8 cellular contexts compared by ENCODE assay signal in the genomic region with DNA sequence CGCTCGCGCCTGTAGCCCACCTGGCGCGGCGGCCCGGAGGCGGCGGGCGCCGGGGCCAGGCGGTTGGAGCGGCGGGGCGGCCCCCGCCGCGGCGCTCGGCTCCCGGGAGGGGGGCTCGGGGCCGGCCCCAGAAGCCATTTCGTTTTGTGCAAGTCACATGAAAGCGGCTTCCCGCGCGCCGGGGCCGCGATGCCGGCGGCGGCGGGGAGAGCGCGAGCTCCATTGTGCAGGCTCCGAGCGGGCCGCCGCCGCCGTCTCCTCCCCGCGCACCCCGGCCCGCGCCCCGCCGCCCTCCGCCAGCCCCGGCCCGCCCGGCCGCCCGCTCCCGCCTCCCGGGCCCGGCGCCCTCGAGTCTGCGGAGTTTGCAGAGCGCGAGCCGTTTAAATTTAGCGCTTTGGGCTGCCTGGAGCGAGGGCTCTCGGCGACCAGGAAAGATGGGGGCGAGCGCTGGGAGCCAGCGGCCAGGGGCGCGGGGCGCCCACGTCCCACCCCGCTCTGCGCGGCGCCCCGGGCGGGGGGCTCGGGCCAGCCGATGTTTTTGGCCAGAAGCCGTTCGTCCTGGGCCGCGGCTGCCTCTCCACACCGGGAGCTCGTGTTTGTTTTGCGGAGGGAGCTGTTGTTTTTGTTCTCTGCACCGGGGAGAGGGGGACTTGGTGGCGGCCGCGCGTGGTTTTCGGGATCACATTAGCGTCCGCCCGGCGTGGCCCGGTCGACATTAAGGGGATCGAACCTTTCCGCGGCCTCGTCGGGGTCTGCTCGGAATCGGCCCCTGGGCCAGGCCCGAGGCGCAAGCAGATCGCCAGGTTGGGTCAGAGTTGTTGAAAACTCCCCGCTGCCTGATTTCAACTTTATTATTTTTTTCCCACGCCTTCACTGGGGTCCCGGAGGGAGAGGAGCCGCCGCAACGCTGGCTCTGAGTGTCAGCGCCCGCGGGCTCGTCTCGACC. TPM values are rescaled to one million over a fixed set of nuclear protein-coding genes. Genes with fewer than 3 reads are reported as not detected.
DNase-seq lines count a peak whose midpoint lies in the region; ATAC-seq and TF ChIP-seq lines count a peak whose summit lies in the region.

No MANE protein-coding gene starts in this region.

- CTCF ChIA-PET in HEK293T (lab: Yijun Ruan, JAX): no interaction called here

- 0 to 1% methylated on average over 47 to 124 of the region's 124 CpGs for WGBS in endodermal cell (ENCODE audit: insufficient coverage in 1 of 2, insufficient read length in 1 of 2), 2 experiments
- 1% methylated on average over 82 to 92 of the region's 124 CpGs for WGBS in mesodermal cell (ENCODE audit: insufficient coverage in 2 of 2), 2 experiments
- WGBS in thyroid gland, 2 donors: 0 to 1% methylated on average over 26 to 50 of the region's 124 CpGs

- no peaks in the 10 kb centered on the region for H3K36me3 Mint-ChIP-seq in endodermal cell (ENCODE audit: low read depth)

- peak overlapping the region; percentile 84 for H3K27ac Mint-ChIP-seq in endodermal cell

- H3K4me3 Mint-ChIP-seq in endodermal cell: peak overlapping the region; percentile 79

- intact Hi-C loops in thyroid gland (cut with DNase I): loop anchor here (10.0 kb wide), 1 partner anchor 88 kb away; no protein-coding TSS in a partner anchor

- DNase-seq in BE2C (peak; percentile 52), HEK293T (ENCODE audit: extremely low spot score) (peak; percentile 57), endodermal cell (peak; percentile 82), thyroid gland (peak; percentile 47 to 48), SW480 (ENCODE audit: low spot score) (no peak)

- no peak for TF ChIP-seq POLR2A in thyroid gland (IDR thresholded peaks at IDR 0.05)

- H3K36me3 ChIP-seq in BE2C (peaks cover 3% of the 10 kb centered on the region; the same call in 1 of the 2 replicates), endodermal cell (ENCODE audit: control insufficient read depth, insufficient read depth, low read length) (no peaks in the 10 kb centered on the region), mesodermal cell (ENCODE audit: control insufficient read depth, insufficient read depth, low read length) (no peaks in the 10 kb centered on the region), thyroid gland (no peaks in the 10 kb centered on the region)

- ATAC-seq in GM19455 (IDR thresholded peaks at IDR 0.05; ENCODE audit: unreplicated experiment): no peak

- POLR2A ChIA-PET in HEK293T (lab: Yijun Ruan, JAX): interaction anchor here (1.4 kb wide), 1 partner anchor 43 kb away, joined by 5 read pairs; no protein-coding TSS in a partner anchor

- no peaks in the 10 kb centered on the region for H3K4me1 ChIP-seq in BE2C
- peaks cover 4% of the 10 kb centered on the region for H3K4me1 ChIP-seq in endodermal cell (ENCODE audit: control insufficient read depth, insufficient read depth, low read length)
- H3K4me1 ChIP-seq in mesodermal cell (ENCODE audit: control insufficient read depth, insufficient read depth, low read length, poor library complexity, severe bottlenecking): peaks cover 11% of the 10 kb centered on the region
- H3K4me1 ChIP-seq in thyroid gland: peaks cover 25 to 40% of the 10 kb centered on the region in 2 donors

- H3K4me1 Mint-ChIP-seq in endodermal cell: peaks cover 5% of the 10 kb centered on the region

- no peak for TF ChIP-seq CTCF in BE2C (IDR thresholded peaks at IDR 0.05; ENCODE audit: low read depth, low read length)
- no peak for TF ChIP-seq CTCF in WI38 (IDR thresholded peaks at IDR 0.05; ENCODE audit: low read depth, low read length)
- TF ChIP-seq CTCF in endodermal cell (conservative IDR thresholded peaks at IDR 0.05): no peak
- TF ChIP-seq CTCF in thyroid gland (IDR thresholded peaks at IDR 0.05): no peak

- H3K9me3 ChIP-seq in BE2C (no peaks in the 10 kb centered on the region), endodermal cell (ENCODE audit: control insufficient read depth, low read length) (no peaks in the 10 kb centered on the region), mesodermal cell (ENCODE audit: control insufficient read depth, low read length) (peaks cover 12% of the 10 kb centered on the region), thyroid gland (no peaks in the 10 kb centered on the region)

- peaks cover 27% of the 10 kb centered on the region for H3K27me3 Mint-ChIP-seq in endodermal cell (ENCODE audit: insufficient read depth)

- no peaks in the 10 kb centered on the region for H3K27me3 ChIP-seq in BE2C
- peaks cover 18% of the 10 kb centered on the region for H3K27me3 ChIP-seq in endodermal cell (ENCODE audit: control insufficient read depth, insufficient read depth, low read length, poor library complexity, severe bottlenecking)
- H3K27me3 ChIP-seq in thyroid gland: no peaks in the 10 kb centered on the region

- H3K4me3 ChIP-seq in BE2C (ENCODE audit: low read depth, low read length): peak overlapping the region; percentile 71
- peak overlapping the region; percentile 62 for H3K4me3 ChIP-seq in WI38 (ENCODE audit: low read depth, low read length)
- peak overlapping the region; percentile 86 for H3K4me3 ChIP-seq in endodermal cell (ENCODE audit: low read length)
- H3K4me3 ChIP-seq in mesodermal cell (ENCODE audit: extremely low read depth, insufficient read depth, low read length, poor library complexity, severe bottlenecking): peak overlapping the region; percentile 62
- peak overlapping the region; percentile 27 to 60 (median 39) for H3K4me3 ChIP-seq in thyroid gland (replicated peaks in 1 of 3)

- H3K9ac ChIP-seq in endodermal cell (ENCODE audit: extremely low read depth, low read length, poor library complexity, severe bottlenecking): peak overlapping the region; percentile 66

- no peaks in the 10 kb centered on the region for H3K9me3 Mint-ChIP-seq in endodermal cell

- H3K27ac ChIP-seq in endodermal cell (ENCODE audit: low read depth, low read length): peak overlapping the region; percentile 83
- peak overlapping the region; percentile 53 for H3K27ac ChIP-seq in mesodermal cell (ENCODE audit: low read depth, low read length, severe bottlenecking)
- H3K27ac ChIP-seq in thyroid gland: peak overlapping the region; percentile 91 to 97 (median 97)

TF ChIP-seq in HEK293T, 16 proteins besides CTCF, POLR2A, EP300 and RAD21:
- no peak for TF ChIP-seq FOXK2 (IDR thresholded peaks at IDR 0.05)
- TF ChIP-seq, protein P1, sequence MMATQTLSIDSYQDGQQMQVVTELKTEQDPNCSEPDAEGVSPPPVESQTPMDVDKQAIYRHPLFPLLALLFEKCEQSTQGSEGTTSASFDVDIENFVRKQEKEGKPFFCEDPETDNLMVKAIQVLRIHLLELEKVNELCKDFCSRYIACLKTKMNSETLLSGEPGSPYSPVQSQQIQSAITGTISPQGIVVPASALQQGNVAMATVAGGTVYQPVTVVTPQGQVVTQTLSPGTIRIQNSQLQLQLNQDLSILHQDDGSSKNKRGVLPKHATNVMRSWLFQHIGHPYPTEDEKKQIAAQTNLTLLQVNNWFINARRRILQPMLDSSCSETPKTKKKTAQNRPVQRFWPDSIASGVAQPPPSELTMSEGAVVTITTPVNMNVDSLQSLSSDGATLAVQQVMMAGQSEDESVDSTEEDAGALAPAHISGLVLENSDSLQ (IDR thresholded peaks at IDR 0.05): no peak
TF ChIP-seq in HEK293T: peak in this region for 0.

RNA-seq across cellular contexts. Expression of gene BCL7A, which starts 1.0 kb away (rescaled TPM):
- 49.6 TPM for polyA plus RNA-seq in BE2C (2012; ENCODE audit: insufficient read depth, insufficient read length, low read depth)
- total RNA-seq in endodermal cell: 10 to 100 TPM; 22.3 to 28.9 TPM
- 39.9 TPM for polyA plus RNA-seq in endodermal cell (2013, experiment 1 of 2)
- polyA plus RNA-seq in endodermal cell (2013, experiment 2 of 2): 39.2 TPM
- polyA plus RNA-seq in mesodermal cell (2013, experiment 1 of 2): 14.0 TPM
- polyA plus RNA-seq in mesodermal cell (2013, experiment 2 of 2): 10.5 TPM
- total RNA-seq in thyroid gland: 10 to 100 TPM; 18.3 to 27.2 (median 22.7) TPM

RNA-seq across cellular contexts. Expression of gene MLXIP, which starts 55.9 kb away (rescaled TPM):
- polyA plus RNA-seq in BE2C (2012; ENCODE audit: insufficient read depth, insufficient read length, low read depth): 50.1 TPM
- total RNA-seq in endodermal cell (10 to 100 TPM; 27.4 to 32.2 TPM), thyroid gland (10 to 100 TPM; 34.0 to 70.1 (median 46.2) TPM)
- polyA plus RNA-seq in endodermal cell (2013, experiment 1 of 2): 21.0 TPM
- 18.5 TPM for polyA plus RNA-seq in endodermal cell (2013, experiment 2 of 2)
- polyA plus RNA-seq in mesodermal cell (2013, experiment 1 of 2): 26.2 TPM
- 21.8 TPM for polyA plus RNA-seq in mesodermal cell (2013, experiment 2 of 2)
